ENCODE assay signal across 16 cellular contexts in genomic region chr6:68710916-68711315, GRCh38.
DNase-seq lines count a peak whose midpoint lies in the region; TF ChIP-seq lines count a peak whose summit lies in the region.
"Had no signal": no experiment of that assay in that cellular context is flagged by ENCODE, and none has a peak within 500 bp of the region (broad histone marks: within the 10 kb centered on the region; RNA-seq: fewer than 3 reads in every experiment).

No MANE protein-coding gene starts in this region.

- no peaks in the 10 kb centered on the region for H3K36me3 Mint-ChIP-seq in neural crest cell (ENCODE audit: low read depth)
- H3K36me3 Mint-ChIP-seq: CD8-positive, alpha-beta memory T cell had no signal

- no CpG with 5 or more reads among the region's 3 CpGs for WGBS in mesendoderm (ENCODE audit: extremely low coverage, insufficient coverage, low lambda C conversion rate)

- H2BK5ac ChIP-seq in mesendoderm (ENCODE audit: low read length) = no peak overlapping the region

- H2BK15ac ChIP-seq in mesendoderm (replicated peaks; ENCODE audit: low read depth) = no peak overlapping the region

- DNase-seq in DMS 273 (lab: John Stamatoyannopoulos, UW; ENCODE audit: unreplicated experiment) (peak; percentile 50), DMS 273 treated with DMSO at 0.1 percent for 48 hours (lab: John Stamatoyannopoulos, UW) (no peak), neural crest cell (ENCODE audit: low read depth, low spot score) (no peak), NCI-H1105 (lab: John Stamatoyannopoulos, UW) (no peak), cortex of kidney (lab: John Stamatoyannopoulos, UW) (no peak), mesendoderm (no peak)
- DNase-seq: AML-193; CD8-positive, alpha-beta memory T cell; DMS79; GM23248; H9 had no signal

- H3K27ac ChIP-seq in cingulate gyrus (ENCODE audit: low read depth, low read length) (peak overlapping the region; percentile 25), temporal lobe (ENCODE audit: low read depth, low read length) (peak overlapping the region; percentile 62), mesendoderm (ENCODE audit: low read depth, low read length) (no peak overlapping the region)
- H3K27ac ChIP-seq: 22Rv1, BLaER1, GM23248, HL-60 had no signal

- no peaks in the 10 kb centered on the region for H3K79me2 ChIP-seq in mesendoderm (ENCODE audit: control insufficient read depth, insufficient read depth, low read length)

- no peaks in the 10 kb centered on the region for H3K27me3 ChIP-seq in mesendoderm (ENCODE audit: insufficient read depth, low read length, poor library complexity)
- H3K27me3 ChIP-seq: BLaER1 had no signal

- H3K4me3 Mint-ChIP-seq in neural crest cell = no peak overlapping the region
- H3K4me3 Mint-ChIP-seq: CD8-positive, alpha-beta memory T cell; H9 had no signal

- no peak overlapping the region for H3K4me3 ChIP-seq in mesendoderm (ENCODE audit: low read length)
- H3K4me3 ChIP-seq: BLaER1, GM23248 had no signal

- H3K27me3 Mint-ChIP-seq in neural crest cell (ENCODE audit: low read depth) = no peaks in the 10 kb centered on the region
- H3K27me3 Mint-ChIP-seq: CD8-positive, alpha-beta memory T cell had no signal

- H3K4ac ChIP-seq in mesendoderm (ENCODE audit: low read depth, low read length) = no peak overlapping the region

- H2AK5ac ChIP-seq in mesendoderm (ENCODE audit: low read length) = no peak overlapping the region

- no peaks in the 10 kb centered on the region for H3K79me1 ChIP-seq in mesendoderm (ENCODE audit: low read length)

- TF ChIP-seq CTCF in neural crest cell (conservative IDR thresholded peaks at IDR 0.05) = no peak

- peak overlapping the region; percentile 9 for H3K27ac Mint-ChIP-seq in neural crest cell (ENCODE audit: unreplicated experiment)
- H3K27ac Mint-ChIP-seq: CD8-positive, alpha-beta memory T cell; H9 had no signal

- H3K18ac ChIP-seq in mesendoderm (ENCODE audit: low read length) = no peak overlapping the region

- H3K56ac ChIP-seq in mesendoderm (ENCODE audit: low read length) = no peak overlapping the region

- no peak overlapping the region for H4K5ac ChIP-seq in mesendoderm (ENCODE audit: low read length)

- H3K9me3 Mint-ChIP-seq in neural crest cell = no peaks in the 10 kb centered on the region
- H3K9me3 Mint-ChIP-seq: H9 had no signal

- no peak overlapping the region for H2BK120ac ChIP-seq in mesendoderm (ENCODE audit: low read depth, low read length)

- H3K9ac ChIP-seq in mesendoderm (ENCODE audit: low read length) = no peak overlapping the region
- H3K9ac ChIP-seq: BLaER1, GM23248 had no signal

- no peaks in the 10 kb centered on the region for H3K4me1 ChIP-seq in mesendoderm (ENCODE audit: control insufficient read depth, low read depth, low read length)
- H3K4me1 ChIP-seq: BLaER1 had no signal

- peaks cover 12% of the 10 kb centered on the region for H3K4me1 Mint-ChIP-seq in neural crest cell
- H3K4me1 Mint-ChIP-seq: CD8-positive, alpha-beta memory T cell had no signal

- H3K36me3 ChIP-seq in mesendoderm (ENCODE audit: control insufficient read depth, insufficient read depth, low read length) = no peaks in the 10 kb centered on the region
- H3K36me3 ChIP-seq: BLaER1 had no signal

- no peak overlapping the region for H4K8ac ChIP-seq in mesendoderm (ENCODE audit: low read depth, low read length)

- no peak overlapping the region for H3K23ac ChIP-seq in mesendoderm (ENCODE audit: low read length)

- no peak overlapping the region for H3K4me2 ChIP-seq in mesendoderm (ENCODE audit: low read length)
- H3K4me2 ChIP-seq: BLaER1 had no signal
